In genomic region chr12:46369095-46369473, GRCh38 we compare ENCODE assay signal across 9 cellular contexts. TPM values are rescaled to one million over a fixed set of nuclear protein-coding genes. Genes with fewer than 3 reads are reported as not detected.
DNase-seq lines count a peak whose midpoint lies in the region; ATAC-seq and TF ChIP-seq lines count a peak whose summit lies in the region.
"Had no signal": no experiment of that assay in that cellular context is flagged by ENCODE, and none has a peak within 500 bp of the region (broad histone marks: within the 10 kb centered on the region; RNA-seq: fewer than 3 reads in every experiment).

No MANE protein-coding gene starts in this region.

- POLR2A ChIA-PET in activated CD8-positive, alpha-beta T cell treated with anti-CD3 and anti-CD28 coated beads, Interleukin-2, amount 10 ng/mL, durations not matched to agents 7 days and 5 days (lab: Charles Lee), result no interaction called here

- peak overlapping the region; percentile 90 for H3K4me2 ChIP-seq in smooth muscle cell

- H3K4me3 ChIP-seq in right cardiac atrium (ENCODE audit: low read length) (peak overlapping the region; percentile 87), smooth muscle cell (peak overlapping the region; percentile 100)

- 46% methylated on average over 4 of the region's 4 CpGs for WGBS in right cardiac atrium
- 62% methylated on average over 4 of the region's 4 CpGs for WGBS in smooth muscle cell (ENCODE audit: low lambda C conversion rate)

- peaks cover 74% of the 10 kb centered on the region for H3F3A ChIP-seq in smooth muscle cell (ENCODE audit: low read depth)

- peaks cover 2% of the 10 kb centered on the region for H3K27me3 Mint-ChIP-seq in activated CD8-positive, alpha-beta T cell treated with anti-CD3 and anti-CD28 coated beads, Interleukin-2, amount 10 ng/mL, durations not matched to agents 7 days and 5 days (ENCODE audit: low read depth)

- H3K27ac ChIP-seq in right cardiac atrium (ENCODE audit: low read length) (no peak overlapping the region), smooth muscle cell (ENCODE audit: low read depth) (peak overlapping the region; percentile 98)

- DNase-seq in HCEC 1CT (peak; percentile 3), right cardiac atrium (no peak), smooth muscle cell (lab: John Stamatoyannopoulos, UW; ENCODE audit: unreplicated experiment) (no peak), Ammon's horn (ENCODE audit: low spot score) (no peak)
- DNase-seq in activated CD8-positive, alpha-beta T cell treated with anti-CD3 and anti-CD28 coated beads, Interleukin-2, amount 10 ng/mL, durations not matched to agents 7 days and 5 days, result no peak
- DNase-seq: activated CD8-positive, alpha-beta memory T cell treated with anti-CD3 and anti-CD28 coated beads, Interleukin-2, amount 50 U/mL, for 4 hours had no signal

- peaks cover 66% of the 10 kb centered on the region for H3K4me1 Mint-ChIP-seq in activated CD8-positive, alpha-beta T cell treated with anti-CD3 and anti-CD28 coated beads, Interleukin-2, amount 10 ng/mL, durations not matched to agents 7 days and 5 days (ENCODE audit: low read depth)

- peaks cover 54% of the 10 kb centered on the region for H3K36me3 ChIP-seq in smooth muscle cell (ENCODE audit: low read depth)

- peak overlapping the region; percentile 68 for H3K27ac Mint-ChIP-seq in activated CD8-positive, alpha-beta T cell treated with anti-CD3 and anti-CD28 coated beads, Interleukin-2, amount 10 ng/mL, durations not matched to agents 7 days and 5 days

- TF ChIP-seq CTCF in smooth muscle cell (IDR thresholded peaks at IDR 0.05; ENCODE audit: borderline replicate concordance, insufficient read depth, poor library complexity, severe bottlenecking), result no peak

- no peak for ATAC-seq in activated CD8-positive, alpha-beta T cell treated with anti-CD3 and anti-CD28 coated beads, Interleukin-2, amount 10 ng/mL, durations not matched to agents 7 days and 5 days
- ATAC-seq in right cardiac atrium (no peak), GM21367 (IDR thresholded peaks at IDR 0.05; ENCODE audit: unreplicated experiment) (no peak), GM21390 (IDR thresholded peaks at IDR 0.05; ENCODE audit: unreplicated experiment) (no peak), HG03571 (IDR thresholded peaks at IDR 0.05; ENCODE audit: unreplicated experiment) (no peak)

- H3K9me3 ChIP-seq in right cardiac atrium (ENCODE audit: control insufficient read depth, low read length) (no peaks in the 10 kb centered on the region), smooth muscle cell (replicated peaks; ENCODE audit: low read depth) (no peaks in the 10 kb centered on the region)

- no peak overlapping the region for H2AFZ ChIP-seq in smooth muscle cell (ENCODE audit: low read depth)

- CTCF ChIA-PET in activated CD8-positive, alpha-beta T cell treated with anti-CD3 and anti-CD28 coated beads, Interleukin-2, amount 10 ng/mL, durations not matched to agents 7 days and 5 days (lab: Charles Lee), result interaction anchor here (1.9 to 3.1 kb wide), 2 partner anchors 244 kb away, joined by 7 to 9 read pairs; no protein-coding TSS in a partner anchor

- H4K20me1 ChIP-seq in smooth muscle cell (ENCODE audit: low read depth), result peaks cover 84% of the 10 kb centered on the region

- peak overlapping the region; percentile 99 for H3K9ac ChIP-seq in smooth muscle cell (ENCODE audit: low read depth)

- peaks cover 91% of the 10 kb centered on the region for H3K79me2 ChIP-seq in smooth muscle cell (ENCODE audit: low read depth)

- peak overlapping the region; percentile 89 for H3K4me3 Mint-ChIP-seq in activated CD8-positive, alpha-beta T cell treated with anti-CD3 and anti-CD28 coated beads, Interleukin-2, amount 10 ng/mL, durations not matched to agents 7 days and 5 days

- peaks cover 75% of the 10 kb centered on the region for H3K36me3 Mint-ChIP-seq in activated CD8-positive, alpha-beta T cell treated with anti-CD3 and anti-CD28 coated beads, Interleukin-2, amount 10 ng/mL, durations not matched to agents 7 days and 5 days (ENCODE audit: low read depth)

- H3K9me3 Mint-ChIP-seq in activated CD8-positive, alpha-beta T cell treated with anti-CD3 and anti-CD28 coated beads, Interleukin-2, amount 10 ng/mL, durations not matched to agents 7 days and 5 days (ENCODE audit: insufficient read depth), result no peaks in the 10 kb centered on the region

- intact Hi-C loops in right cardiac atrium (cut with DNase I), result no loop called here

- peaks cover 10% of the 10 kb centered on the region for H3K4me1 ChIP-seq in right cardiac atrium (ENCODE audit: control insufficient read depth, insufficient read depth, low read length)
- H3K4me1 ChIP-seq in smooth muscle cell (ENCODE audit: low read depth), result peaks cover 57% of the 10 kb centered on the region

- H3K27me3 ChIP-seq in right cardiac atrium (ENCODE audit: control insufficient read depth, insufficient read depth) (no peaks in the 10 kb centered on the region), smooth muscle cell (ENCODE audit: low read depth) (no peaks in the 10 kb centered on the region)

RNA-seq across cellular contexts. Expression of gene SLC38A2, which starts 3.5 kb away (rescaled TPM):
- 100 to 1,000 TPM; 194 to 200 TPM for total RNA-seq in activated CD8-positive, alpha-beta T cell treated with anti-CD3 and anti-CD28 coated beads, Interleukin-2, amount 10 ng/mL, durations not matched to agents 7 days and 5 days
- total RNA-seq in right cardiac atrium (100 to 1,000 TPM in 3 of 4 donors, 10 to 100 TPM in 1; 87.3 to 143 (median 115) TPM), smooth muscle cell (1,081 and 1,127 TPM in 2 replicates)
- polyA plus RNA-seq in right cardiac atrium (69.5 TPM), smooth muscle cell (201 and 262 TPM in 2 replicates)
